18 cellular contexts compared by ENCODE assay signal in the genomic region with DNA sequence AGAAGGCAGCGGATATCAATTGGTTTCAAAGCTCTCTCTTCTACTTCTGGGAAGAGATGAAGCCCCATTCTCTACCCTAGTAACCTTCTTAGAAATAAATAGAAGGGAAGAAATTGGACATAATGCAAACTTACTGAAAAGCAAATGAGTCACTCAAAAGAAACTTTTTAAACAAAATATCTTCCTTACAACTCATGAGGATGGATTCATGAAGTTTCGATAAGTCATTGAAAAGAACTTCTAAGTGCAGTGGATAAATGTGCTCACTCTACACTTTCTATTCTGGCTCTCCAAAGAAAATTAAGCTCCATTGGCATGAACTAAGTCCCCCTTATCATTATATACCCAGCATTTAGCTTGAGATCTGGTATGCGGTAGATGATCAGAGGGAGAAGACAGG.
DNase-seq lines count a peak whose midpoint lies in the region; ATAC-seq and TF ChIP-seq lines count a peak whose summit lies in the region.
"Had no signal": no experiment of that assay in that cellular context is flagged by ENCODE, and none has a peak within 500 bp of the region (broad histone marks: within the 10 kb centered on the region; RNA-seq: fewer than 3 reads in every experiment).

No MANE protein-coding gene starts in this region.

- CTCF ChIA-PET in AG04449 (lab: Yijun Ruan, JAX) (no interaction called here), IMR-90 (lab: Yijun Ruan, JAX) (no interaction called here)

- H3K27me3 ChIP-seq in IMR-90 (ENCODE audit: control insufficient read depth, insufficient read depth, low read length) (no peaks in the 10 kb centered on the region), smooth muscle cell (ENCODE audit: low read depth) (no peaks in the 10 kb centered on the region), BE2C (no peaks in the 10 kb centered on the region)
- H3K27me3 ChIP-seq: BLaER1 treated with 17β-estradiol and CSF1 and Interleukin-3, amounts not matched to agents 10 nM and 100 nM had no signal

- H2AFZ ChIP-seq in IMR-90 (replicated peaks; ENCODE audit: low read length, poor library complexity) (no peak overlapping the region), smooth muscle cell (ENCODE audit: low read depth) (peak overlapping the region; percentile 2)

- peak overlapping the region; percentile 60; the same call in 1 of the 2 replicates for H3K4ac ChIP-seq in IMR-90 (ENCODE audit: low read depth, low read length)

- no peaks in the 10 kb centered on the region for H3K27me3 Mint-ChIP-seq in T-helper 2 cell treated with Interferon-gamma antibody and Interleukin-4, amounts not matched to agents 5 μg/mL and 100 μg/mL, for 36 hours (ENCODE audit: low read depth)
- H3K27me3 Mint-ChIP-seq: CD4-positive, alpha-beta T cell had no signal

- TF ChIP-seq CTCF in AG04449 (IDR thresholded peaks at IDR 0.05; ENCODE audit: insufficient read depth, low read length, missing control alignments), result no peak
- TF ChIP-seq CTCF in IMR-90 (conservative IDR thresholded peaks at IDR 0.05; ENCODE audit: low read depth, low read length), result no peak
- TF ChIP-seq CTCF in smooth muscle cell (IDR thresholded peaks at IDR 0.05; ENCODE audit: borderline replicate concordance, insufficient read depth, poor library complexity, severe bottlenecking), result no peak
- no peak for TF ChIP-seq CTCF in BE2C (IDR thresholded peaks at IDR 0.05; ENCODE audit: low read depth, low read length)

- BruUV-seq in IMR-90 (replicated peaks; lab: Mats Ljungman, UMichigan), result no TSS peak

- H3K79me2 ChIP-seq in smooth muscle cell (ENCODE audit: low read depth), result no peaks in the 10 kb centered on the region

- 100% methylated on average over 1 of the region's 3 CpGs; no CpG with 5 or more reads in 1 of the 2 experiments for WGBS in IMR-90 (ENCODE audit: extremely low coverage in 2 of 2, insufficient read length in 1 of 2), 2 experiments
- WGBS in smooth muscle cell (ENCODE audit: low lambda C conversion rate), result 78% methylated on average over 3 of the region's 3 CpGs

- H3K27ac ChIP-seq in IMR-90 (ENCODE audit: insufficient read depth, low read length) (peak overlapping the region; percentile 16; the same call in 1 of the 2 replicates), smooth muscle cell (ENCODE audit: low read depth) (no peak overlapping the region)
- H3K27ac ChIP-seq: 22Rv1; A549; BLaER1 treated with 17β-estradiol and CSF1 and Interleukin-3, amounts not matched to agents 10 nM and 100 nM; C4-2B had no signal

- peak overlapping the region; percentile 59 for H4K91ac ChIP-seq in IMR-90 (ENCODE audit: insufficient read depth, low read depth, low read length)

- in situ Hi-C loops in IMR-90 (cut with MboI; ENCODE audit: low sequenced_read_pairs), result no loop called here

- peak overlapping the region; percentile 91; the same call in 1 of the 2 replicates for H4K5ac ChIP-seq in IMR-90 (ENCODE audit: low read depth, low read length)

- H2BK20ac ChIP-seq in IMR-90 (ENCODE audit: low read depth, low read length), result peak overlapping the region; percentile 88

- ATAC-seq in IMR-90 (ENCODE audit: low read depth) (peak; percentile 68), GM21360 (IDR thresholded peaks at IDR 0.05; ENCODE audit: unreplicated experiment) (no peak)
- ATAC-seq: A549; CD8-positive, alpha-beta T cell had no signal

- peak overlapping the region; percentile 76; the same call in 1 of the 2 replicates for H3K14ac ChIP-seq in IMR-90 (replicated peaks; ENCODE audit: low read depth, low read length)

- peak overlapping the region; percentile 27; the same call in 1 of the 2 replicates for H2AK5ac ChIP-seq in IMR-90 (ENCODE audit: low read depth, low read length)

- H3K4me1 ChIP-seq in IMR-90 (ENCODE audit: control insufficient read depth, insufficient read depth, low read length) (peaks cover 4% of the 10 kb centered on the region), smooth muscle cell (ENCODE audit: low read depth) (no peaks in the 10 kb centered on the region), BE2C (no peaks in the 10 kb centered on the region)
- H3K4me1 ChIP-seq: A549; BLaER1 treated with 17β-estradiol and CSF1 and Interleukin-3, amounts not matched to agents 10 nM and 100 nM; Caco-2 had no signal

- H3K9me3 Mint-ChIP-seq in T-helper 2 cell treated with Interferon-gamma antibody and Interleukin-4, amounts not matched to agents 5 μg/mL and 100 μg/mL, for 36 hours, result peaks cover 3% of the 10 kb centered on the region

- H3K9me1 ChIP-seq in IMR-90 (ENCODE audit: insufficient read depth, low read length), result no peaks in the 10 kb centered on the region

- peak overlapping the region; percentile 99 for H2BK5ac ChIP-seq in IMR-90 (ENCODE audit: low read depth, low read length, poor library complexity, severe bottlenecking)

- H3K4me2 ChIP-seq in IMR-90 (ENCODE audit: low read depth, low read length) (peak overlapping the region; percentile 68; the same call in 1 of the 2 replicates), smooth muscle cell (peak overlapping the region; percentile 34)
- H3K4me2 ChIP-seq: A549; BLaER1 treated with 17β-estradiol and CSF1 and Interleukin-3, amounts not matched to agents 10 nM and 100 nM had no signal

- 0 out of 3 replicates have a peak overlapping the region, but pooled peaks have one; percentile 15 for H2BK15ac ChIP-seq in IMR-90 (ENCODE audit: low read depth, low read length)

- no peak overlapping the region for H2AK9ac ChIP-seq in IMR-90 (replicated peaks; ENCODE audit: low read depth, low read length, poor library complexity)

- intact Hi-C loops in IMR-90 (cut with micrococcal nuclease), result no loop called here

- dilution Hi-C loops in IMR-90 (cut with HindIII; ENCODE audit: low sequenced_read_pairs, unreplicated experiment), result no loop called here

- peaks cover 2% of the 10 kb centered on the region for H3F3A ChIP-seq in smooth muscle cell (ENCODE audit: low read depth)

- no peak for TF ChIP-seq RAD21 in IMR-90 (IDR thresholded peaks at IDR 0.05; ENCODE audit: low read length)

- TF ChIP-seq POLR2A in IMR-90 (IDR thresholded peaks at IDR 0.05; ENCODE audit: low read depth, low read length), result no peak

- no peaks in the 10 kb centered on the region for H3K4me1 Mint-ChIP-seq in T-helper 2 cell treated with Interferon-gamma antibody and Interleukin-4, amounts not matched to agents 5 μg/mL and 100 μg/mL, for 36 hours (ENCODE audit: low read depth)

- H2BK120ac ChIP-seq in IMR-90 (ENCODE audit: low read depth, low read length), result peak overlapping the region; percentile 93

- H4K20me1 ChIP-seq in IMR-90 (ENCODE audit: insufficient read depth, low read length) (no peaks in the 10 kb centered on the region), smooth muscle cell (ENCODE audit: low read depth) (no peaks in the 10 kb centered on the region)
- H4K20me1 ChIP-seq: BLaER1 treated with 17β-estradiol and CSF1 and Interleukin-3, amounts not matched to agents 10 nM and 100 nM had no signal

- H3K18ac ChIP-seq in IMR-90 (ENCODE audit: low read depth, low read length), result peak overlapping the region; percentile 82; the same call in 1 of the 2 replicates

- H3K36me3 ChIP-seq in IMR-90 (ENCODE audit: control insufficient read depth, insufficient read depth, low read length) (no peaks in the 10 kb centered on the region), smooth muscle cell (ENCODE audit: low read depth) (no peaks in the 10 kb centered on the region), BE2C (no peaks in the 10 kb centered on the region)
- H3K36me3 ChIP-seq: BLaER1 treated with 17β-estradiol and CSF1 and Interleukin-3, amounts not matched to agents 10 nM and 100 nM had no signal

- H3K23ac ChIP-seq in IMR-90 (ENCODE audit: low read depth, low read length), result no peak overlapping the region; the same call in 1 of the 2 replicates

- peak overlapping the region in 1 of 2 experiments; percentile 83; a peak in 2 of 4 replicates for H4K8ac ChIP-seq in IMR-90 (ENCODE audit: low read depth in 2 of 2, low read length in 2 of 2)

- no peak overlapping the region for H3K4me3 Mint-ChIP-seq in T-helper 2 cell treated with Interferon-gamma antibody and Interleukin-4, amounts not matched to agents 5 μg/mL and 100 μg/mL, for 36 hours
- H3K4me3 Mint-ChIP-seq: CD4-positive, alpha-beta T cell; CD8-positive, alpha-beta T cell had no signal

- H3K4me3 ChIP-seq in AG04449 (ENCODE audit: low read depth, low read length) (no peak overlapping the region), IMR-90 (ENCODE audit: insufficient read depth, low read depth, low read length) (no peak overlapping the region), smooth muscle cell (no peak overlapping the region), BE2C (ENCODE audit: low read depth, low read length) (no peak overlapping the region)
- H3K4me3 ChIP-seq: A549; BLaER1 treated with 17β-estradiol and CSF1 and Interleukin-3, amounts not matched to agents 10 nM and 100 nM had no signal

- DNase-seq in AG04449 (ENCODE audit: low read depth, low spot score) (peak; percentile 3), IMR-90 (peak; percentile 51), iris pigment epithelial cell (ENCODE audit: low read depth) (peak; percentile 64), smooth muscle cell (lab: John Stamatoyannopoulos, UW; ENCODE audit: unreplicated experiment) (no peak), BE2C (no peak)
- no peak for DNase-seq in T-helper 2 cell treated with Interferon-gamma antibody and Interleukin-4, amounts not matched to agents 5 μg/mL and 100 μg/mL, for 36 hours (ENCODE audit: low spot score)
- DNase-seq: ACHN; Caco-2; Calu3; CD4-positive, alpha-beta T cell; CD8-positive, alpha-beta T cell; DMS79 treated with DMSO at 0.1 percent for 48 hours; GF-D8 had no signal

- no peaks in the 10 kb centered on the region for H3K79me1 ChIP-seq in IMR-90 (ENCODE audit: low read depth in 1 of 2, low read length in 2 of 2)

- H3K9ac ChIP-seq in IMR-90 (ENCODE audit: low read depth, low read length) (no peak overlapping the region), smooth muscle cell (ENCODE audit: low read depth) (no peak overlapping the region)
- H3K9ac ChIP-seq: BLaER1 treated with 17β-estradiol and CSF1 and Interleukin-3, amounts not matched to agents 10 nM and 100 nM had no signal

- no peak overlapping the region for H3K27ac Mint-ChIP-seq in T-helper 2 cell treated with Interferon-gamma antibody and Interleukin-4, amounts not matched to agents 5 μg/mL and 100 μg/mL, for 36 hours
- H3K27ac Mint-ChIP-seq: CD4-positive, alpha-beta T cell; CD8-positive, alpha-beta T cell had no signal

- POLR2A ChIA-PET in AG04449 (lab: Yijun Ruan, JAX), result no interaction called here
- POLR2A ChIA-PET in IMR-90 (lab: Charles Lee; ENCODE audit: unreplicated experiment), result no interaction called here

- H3K9me3 ChIP-seq in IMR-90 (ENCODE audit: control insufficient read depth, insufficient read depth, low read length) (no peaks in the 10 kb centered on the region), smooth muscle cell (replicated peaks; ENCODE audit: low read depth) (no peaks in the 10 kb centered on the region), BE2C (no peaks in the 10 kb centered on the region)
- H3K9me3 ChIP-seq: A549; BLaER1 treated with 17β-estradiol and CSF1 and Interleukin-3, amounts not matched to agents 10 nM and 100 nM; Caco-2 had no signal

- 0 out of 2 replicates have a peak overlapping the region, but pooled peaks have one; percentile 57 for H3K56ac ChIP-seq in IMR-90 (ENCODE audit: extremely low read depth, insufficient read depth, low read length)

- no peaks in the 10 kb centered on the region for H3K36me3 Mint-ChIP-seq in T-helper 2 cell treated with Interferon-gamma antibody and Interleukin-4, amounts not matched to agents 5 μg/mL and 100 μg/mL, for 36 hours (ENCODE audit: low read depth)
- H3K36me3 Mint-ChIP-seq: CD8-positive, alpha-beta T cell had no signal

Comparison
In these comparisons a context has a peak if more than half of its experiments do, and no peak if none do; other contexts are left out.
1. DNase-seq: peak in AG04449 (single experiment), IMR-90 (single experiment) and iris pigment epithelial cell (single experiment); none in smooth muscle cell (single experiment), BE2C (single experiment) and T-helper 2 cell treated with Interferon-gamma antibody and Interleukin-4, amounts not matched to agents 5 μg/mL and 100 μg/mL, for 36 hours (single experiment).